18 cellular contexts compared by ENCODE assay signal in the genomic region with DNA sequence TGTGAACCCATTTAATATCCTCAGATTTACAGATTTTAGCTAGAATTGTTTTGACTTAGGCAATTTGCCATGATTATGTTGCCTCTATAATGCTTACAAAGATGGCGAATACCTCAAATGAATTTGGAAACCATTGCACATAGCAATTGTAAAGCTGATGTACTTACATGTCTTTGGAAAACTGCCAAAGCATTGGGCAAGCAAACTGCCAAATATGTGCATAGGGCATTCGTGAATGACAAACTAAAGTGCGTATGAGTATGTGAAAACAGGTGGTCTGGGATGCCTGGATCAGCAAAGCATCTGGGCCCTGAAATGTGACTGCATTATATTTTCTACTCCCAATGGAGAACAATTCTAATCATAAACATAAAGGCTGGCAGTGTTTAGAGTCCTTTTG.
"Had no signal": no experiment of that assay in that cellular context is flagged by ENCODE, and none has a peak within 500 bp of the region (broad histone marks: within the 10 kb centered on the region; RNA-seq: fewer than 3 reads in every experiment).

No MANE protein-coding gene starts in this region.

- H3K4me1 Mint-ChIP-seq: activated CD8-positive, alpha-beta memory T cell treated with anti-CD3 and anti-CD28 coated beads, Interleukin-2, amount 10 ng/mL, durations not matched to agents 7 days and 5 days; activated naive CD4-positive, alpha-beta T cell treated with anti-CD3 and anti-CD28 coated beads, Interleukin-2, amount 50 U/mL, for 24 hours; neural progenitor cell had no signal

- H3K9me3 ChIP-seq: adrenal gland, right lobe of liver, suprapubic skin had no signal

- H3K27me3 ChIP-seq: adrenal gland, cardiac muscle cell, neural progenitor cell, right lobe of liver, spleen, suprapubic skin had no signal

- H3K4me3 ChIP-seq: adrenal gland, cardiac muscle cell, dorsolateral prefrontal cortex, lung, neural progenitor cell, right lobe of liver, spleen, suprapubic skin had no signal

- H3K4me2 ChIP-seq: neural progenitor cell had no signal

- DNase-seq: activated CD4-positive, alpha-beta memory T cell treated with anti-CD3 and anti-CD28 coated beads for 36 hours; activated CD8-positive, alpha-beta memory T cell treated with anti-CD3 and anti-CD28 coated beads, Interleukin-2, amount 10 ng/mL, durations not matched to agents 7 days and 5 days; activated effector memory CD4-positive, alpha-beta T cell treated with anti-CD3 and anti-CD28 coated beads, Interleukin-2, amount 50 U/mL, for 16 hours; activated T-cell treated with anti-CD3 and anti-CD28 coated beads, Interleukin-2, amount 50 U/mL, for 1 hour; adrenal gland; dorsolateral prefrontal cortex; endodermal cell; erythroblast; right lobe of liver; spleen; trophoblast cell; WERI-Rb-1 had no signal

- H3K9me3 Mint-ChIP-seq: activated naive CD4-positive, alpha-beta T cell treated with anti-CD3 and anti-CD28 coated beads, Interleukin-2, amount 50 U/mL, for 24 hours; neural progenitor cell had no signal

- H3K27ac ChIP-seq: adrenal gland, cardiac muscle cell, dorsolateral prefrontal cortex, neural progenitor cell, right lobe of liver, spleen, suprapubic skin, WERI-Rb-1 had no signal

- H3K9ac ChIP-seq: neural progenitor cell had no signal

- H3K27me3 Mint-ChIP-seq: activated CD4-positive, alpha-beta memory T cell treated with anti-CD3 and anti-CD28 coated beads for 36 hours; activated CD8-positive, alpha-beta memory T cell treated with anti-CD3 and anti-CD28 coated beads, Interleukin-2, amount 10 ng/mL, durations not matched to agents 7 days and 5 days; activated naive CD4-positive, alpha-beta T cell treated with anti-CD3 and anti-CD28 coated beads, Interleukin-2, amount 50 U/mL, for 24 hours; stimulated activated naive CD8-positive, alpha-beta T cell treated with anti-CD3 and anti-CD28 coated beads, Interleukin-15, Interleukin-2, amounts not matched to agents 100 ng/mL and 50 ng/mL, for 24 hours had no signal

- H3K4me3 Mint-ChIP-seq: activated CD4-positive, alpha-beta memory T cell treated with anti-CD3 and anti-CD28 coated beads for 36 hours; activated CD8-positive, alpha-beta memory T cell treated with anti-CD3 and anti-CD28 coated beads, Interleukin-2, amount 10 ng/mL, durations not matched to agents 7 days and 5 days; activated naive CD4-positive, alpha-beta T cell treated with anti-CD3 and anti-CD28 coated beads, Interleukin-2, amount 50 U/mL, for 24 hours; endodermal cell; neural progenitor cell; stimulated activated naive CD8-positive, alpha-beta T cell treated with anti-CD3 and anti-CD28 coated beads, Interleukin-15, Interleukin-2, amounts not matched to agents 100 ng/mL and 50 ng/mL, for 24 hours had no signal

- H3K4me1 ChIP-seq: adrenal gland, right lobe of liver, spleen, suprapubic skin had no signal

- H2AFZ ChIP-seq: neural progenitor cell had no signal

- H3K27ac Mint-ChIP-seq: activated CD4-positive, alpha-beta memory T cell treated with anti-CD3 and anti-CD28 coated beads for 36 hours; activated CD8-positive, alpha-beta memory T cell treated with anti-CD3 and anti-CD28 coated beads, Interleukin-2, amount 10 ng/mL, durations not matched to agents 7 days and 5 days; activated naive CD4-positive, alpha-beta T cell treated with anti-CD3 and anti-CD28 coated beads, Interleukin-2, amount 50 U/mL, for 24 hours; endodermal cell; neural progenitor cell; stimulated activated naive CD8-positive, alpha-beta T cell treated with anti-CD3 and anti-CD28 coated beads, Interleukin-15, Interleukin-2, amounts not matched to agents 100 ng/mL and 50 ng/mL, for 24 hours had no signal

- H3K36me3 ChIP-seq: adrenal gland, cardiac muscle cell, neural progenitor cell, right lobe of liver, spleen, suprapubic skin, WERI-Rb-1 had no signal

- H3K36me3 Mint-ChIP-seq: activated CD4-positive, alpha-beta memory T cell treated with anti-CD3 and anti-CD28 coated beads for 36 hours; activated CD8-positive, alpha-beta memory T cell treated with anti-CD3 and anti-CD28 coated beads, Interleukin-2, amount 10 ng/mL, durations not matched to agents 7 days and 5 days; activated naive CD4-positive, alpha-beta T cell treated with anti-CD3 and anti-CD28 coated beads, Interleukin-2, amount 50 U/mL, for 24 hours; neural progenitor cell had no signal
